Comparison of ENCODE assay signal across 1 cellular context in genomic region chr9:113387560-113388230, GRCh38.
TF ChIP-seq lines count a peak whose summit lies in the region.

No MANE protein-coding gene starts in this region.

TF ChIP-seq in HepG2, 621 proteins besides CTCF, POLR2A, EP300 and RAD21 (continued from another document and continues in another):
- TF ChIP-seq, protein P1, sequence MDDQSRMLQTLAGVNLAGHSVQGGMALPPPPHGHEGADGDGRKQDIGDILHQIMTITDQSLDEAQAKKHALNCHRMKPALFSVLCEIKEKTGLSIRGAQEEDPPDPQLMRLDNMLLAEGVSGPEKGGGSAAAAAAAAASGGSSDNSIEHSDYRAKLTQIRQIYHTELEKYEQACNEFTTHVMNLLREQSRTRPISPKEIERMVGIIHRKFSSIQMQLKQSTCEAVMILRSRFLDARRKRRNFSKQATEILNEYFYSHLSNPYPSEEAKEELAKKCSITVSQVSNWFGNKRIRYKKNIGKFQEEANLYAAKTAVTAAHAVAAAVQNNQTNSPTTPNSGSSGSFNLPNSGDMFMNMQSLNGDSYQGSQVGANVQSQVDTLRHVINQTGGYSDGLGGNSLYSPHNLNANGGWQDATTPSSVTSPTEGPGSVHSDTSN (CRISPR knock-in tag; IDR thresholded peaks at IDR 0.05; ENCODE audit: borderline replicate concordance): no peak
- TF ChIP-seq FIP1L1 (IDR thresholded peaks at IDR 0.05; ENCODE audit: borderline replicate concordance, insufficient read depth, low read depth, low read length) (no peak), CHCHD3 (CRISPR knock-in tag; IDR thresholded peaks at IDR 0.05) (no peak), ZSCAN22 (CRISPR knock-in tag; IDR thresholded peaks at IDR 0.05) (no peak), YY1 (IDR thresholded peaks at IDR 0.05; ENCODE audit: insufficient read depth, insufficient replicate concordance, low read depth, low read length) (peak; percentile 54), NFE2L2 (IDR thresholded peaks at IDR 0.05; ENCODE audit: low read length) (no peak), SP4 (CRISPR knock-in tag; IDR thresholded peaks at IDR 0.05) (no peak; the same call in none of the 2 replicates), CAMTA2 (CRISPR knock-in tag; IDR thresholded peaks at IDR 0.05; ENCODE audit: borderline replicate concordance) (no peak), NFE2 (CRISPR knock-in tag; IDR thresholded peaks at IDR 0.05) (no peak), ZNF670 (CRISPR knock-in tag; IDR thresholded peaks at IDR 0.05; ENCODE audit: borderline replicate concordance) (no peak), EZH2 (conservative IDR thresholded peaks at IDR 0.05; ENCODE audit: low read depth, low read length) (no peak), PPARG (CRISPR knock-in tag; conservative IDR thresholded peaks at IDR 0.05) (peak; percentile 92), NONO (IDR thresholded peaks at IDR 0.05) (no peak), NONO (CRISPR knock-in tag; conservative IDR thresholded peaks at IDR 0.05) (peak; percentile 57; the same call in 1 of the 2 replicates), SALL2 (CRISPR knock-in tag; IDR thresholded peaks at IDR 0.05) (no peak), STAG1 (CRISPR knock-in tag; IDR thresholded peaks at IDR 0.05) (peak; percentile 18; the same call in 1 of the 2 replicates), NFATC3 (CRISPR knock-in tag; IDR thresholded peaks at IDR 0.05) (no peak), ZNF530 (CRISPR knock-in tag; IDR thresholded peaks at IDR 0.05; ENCODE audit: low read depth) (no peak), HNF1B (CRISPR knock-in tag; IDR thresholded peaks at IDR 0.05) (peak; percentile 96), JUN (CRISPR knock-in tag; IDR thresholded peaks at IDR 0.05) (no peak), RERE (CRISPR knock-in tag; IDR thresholded peaks at IDR 0.05; ENCODE audit: low read depth) (0 out of 2 replicates have a peak, but pooled peaks have one; percentile 42), SIX4 (CRISPR knock-in tag; IDR thresholded peaks at IDR 0.05) (no peak), SKI (IDR thresholded peaks at IDR 0.05; ENCODE audit: partially characterized antibody) (peak; percentile 48), ZNF317 (CRISPR knock-in tag; IDR thresholded peaks at IDR 0.05) (0 out of 2 replicates have a peak, but pooled peaks have one; percentile 61), ZNF430 (CRISPR knock-in tag; IDR thresholded peaks at IDR 0.05) (peak; percentile 87), ZNF3 (CRISPR knock-in tag; IDR thresholded peaks at IDR 0.05) (no peak), RFX5 (IDR thresholded peaks at IDR 0.05; ENCODE audit: low read depth, low read length) (no peak), TBX2 (CRISPR knock-in tag; IDR thresholded peaks at IDR 0.05; ENCODE audit: borderline replicate concordance) (peak; percentile 76; the same call in 1 of the 2 replicates), ZBTB26 (CRISPR knock-in tag; IDR thresholded peaks at IDR 0.05; ENCODE audit: borderline replicate concordance) (no peak), MED1 (CRISPR knock-in tag; IDR thresholded peaks at IDR 0.05) (peak; percentile 94), SIX1 (CRISPR knock-in tag; IDR thresholded peaks at IDR 0.05; ENCODE audit: borderline replicate concordance) (peak; percentile 43; the same call in 1 of the 2 replicates)
- TF ChIP-seq, protein P2, sequence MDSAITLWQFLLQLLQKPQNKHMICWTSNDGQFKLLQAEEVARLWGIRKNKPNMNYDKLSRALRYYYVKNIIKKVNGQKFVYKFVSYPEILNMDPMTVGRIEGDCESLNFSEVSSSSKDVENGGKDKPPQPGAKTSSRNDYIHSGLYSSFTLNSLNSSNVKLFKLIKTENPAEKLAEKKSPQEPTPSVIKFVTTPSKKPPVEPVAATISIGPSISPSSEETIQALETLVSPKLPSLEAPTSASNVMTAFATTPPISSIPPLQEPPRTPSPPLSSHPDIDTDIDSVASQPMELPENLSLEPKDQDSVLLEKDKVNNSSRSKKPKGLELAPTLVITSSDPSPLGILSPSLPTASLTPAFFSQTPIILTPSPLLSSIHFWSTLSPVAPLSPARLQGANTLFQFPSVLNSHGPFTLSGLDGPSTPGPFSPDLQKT (CRISPR knock-in tag; IDR thresholded peaks at IDR 0.05; ENCODE audit: borderline replicate concordance): no peak
- TF ChIP-seq, protein P3, sequence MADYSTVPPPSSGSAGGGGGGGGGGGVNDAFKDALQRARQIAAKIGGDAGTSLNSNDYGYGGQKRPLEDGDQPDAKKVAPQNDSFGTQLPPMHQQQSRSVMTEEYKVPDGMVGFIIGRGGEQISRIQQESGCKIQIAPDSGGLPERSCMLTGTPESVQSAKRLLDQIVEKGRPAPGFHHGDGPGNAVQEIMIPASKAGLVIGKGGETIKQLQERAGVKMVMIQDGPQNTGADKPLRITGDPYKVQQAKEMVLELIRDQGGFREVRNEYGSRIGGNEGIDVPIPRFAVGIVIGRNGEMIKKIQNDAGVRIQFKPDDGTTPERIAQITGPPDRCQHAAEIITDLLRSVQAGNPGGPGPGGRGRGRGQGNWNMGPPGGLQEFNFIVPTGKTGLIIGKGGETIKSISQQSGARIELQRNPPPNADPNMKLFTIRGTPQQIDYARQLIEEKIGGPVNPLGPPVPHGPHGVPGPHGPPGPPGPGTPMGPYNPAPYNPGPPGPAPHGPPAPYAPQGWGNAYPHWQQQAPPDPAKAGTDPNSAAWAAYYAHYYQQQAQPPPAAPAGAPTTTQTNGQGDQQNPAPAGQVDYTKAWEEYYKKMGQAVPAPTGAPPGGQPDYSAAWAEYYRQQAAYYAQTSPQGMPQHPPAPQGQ (CRISPR knock-in tag; IDR thresholded peaks at IDR 0.05; ENCODE audit: borderline replicate concordance): no peak
- TF ChIP-seq, protein P4, sequence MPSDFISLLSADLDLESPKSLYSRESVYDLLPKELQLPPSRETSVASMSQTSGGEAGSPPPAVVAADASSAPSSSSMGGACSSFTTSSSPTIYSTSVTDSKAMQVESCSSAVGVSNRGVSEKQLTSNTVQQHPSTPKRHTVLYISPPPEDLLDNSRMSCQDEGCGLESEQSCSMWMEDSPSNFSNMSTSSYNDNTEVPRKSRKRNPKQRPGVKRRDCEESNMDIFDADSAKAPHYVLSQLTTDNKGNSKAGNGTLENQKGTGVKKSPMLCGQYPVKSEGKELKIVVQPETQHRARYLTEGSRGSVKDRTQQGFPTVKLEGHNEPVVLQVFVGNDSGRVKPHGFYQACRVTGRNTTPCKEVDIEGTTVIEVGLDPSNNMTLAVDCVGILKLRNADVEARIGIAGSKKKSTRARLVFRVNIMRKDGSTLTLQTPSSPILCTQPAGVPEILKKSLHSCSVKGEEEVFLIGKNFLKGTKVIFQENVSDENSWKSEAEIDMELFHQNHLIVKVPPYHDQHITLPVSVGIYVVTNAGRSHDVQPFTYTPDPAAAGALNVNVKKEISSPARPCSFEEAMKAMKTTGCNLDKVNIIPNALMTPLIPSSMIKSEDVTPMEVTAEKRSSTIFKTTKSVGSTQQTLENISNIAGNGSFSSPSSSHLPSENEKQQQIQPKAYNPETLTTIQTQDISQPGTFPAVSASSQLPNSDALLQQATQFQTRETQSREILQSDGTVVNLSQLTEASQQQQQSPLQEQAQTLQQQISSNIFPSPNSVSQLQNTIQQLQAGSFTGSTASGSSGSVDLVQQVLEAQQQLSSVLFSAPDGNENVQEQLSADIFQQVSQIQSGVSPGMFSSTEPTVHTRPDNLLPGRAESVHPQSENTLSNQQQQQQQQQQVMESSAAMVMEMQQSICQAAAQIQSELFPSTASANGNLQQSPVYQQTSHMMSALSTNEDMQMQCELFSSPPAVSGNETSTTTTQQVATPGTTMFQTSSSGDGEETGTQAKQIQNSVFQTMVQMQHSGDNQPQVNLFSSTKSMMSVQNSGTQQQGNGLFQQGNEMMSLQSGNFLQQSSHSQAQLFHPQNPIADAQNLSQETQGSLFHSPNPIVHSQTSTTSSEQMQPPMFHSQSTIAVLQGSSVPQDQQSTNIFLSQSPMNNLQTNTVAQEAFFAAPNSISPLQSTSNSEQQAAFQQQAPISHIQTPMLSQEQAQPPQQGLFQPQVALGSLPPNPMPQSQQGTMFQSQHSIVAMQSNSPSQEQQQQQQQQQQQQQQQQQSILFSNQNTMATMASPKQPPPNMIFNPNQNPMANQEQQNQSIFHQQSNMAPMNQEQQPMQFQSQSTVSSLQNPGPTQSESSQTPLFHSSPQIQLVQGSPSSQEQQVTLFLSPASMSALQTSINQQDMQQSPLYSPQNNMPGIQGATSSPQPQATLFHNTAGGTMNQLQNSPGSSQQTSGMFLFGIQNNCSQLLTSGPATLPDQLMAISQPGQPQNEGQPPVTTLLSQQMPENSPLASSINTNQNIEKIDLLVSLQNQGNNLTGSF (CRISPR knock-in tag; IDR thresholded peaks at IDR 0.05): peak; percentile 62; the same call in 1 of the 2 replicates
- TF ChIP-seq, protein P5, sequence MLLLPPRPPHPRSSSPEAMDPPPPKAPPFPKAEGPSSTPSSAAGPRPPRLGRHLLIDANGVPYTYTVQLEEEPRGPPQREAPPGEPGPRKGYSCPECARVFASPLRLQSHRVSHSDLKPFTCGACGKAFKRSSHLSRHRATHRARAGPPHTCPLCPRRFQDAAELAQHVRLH (CRISPR knock-in tag; IDR thresholded peaks at IDR 0.05; ENCODE audit: borderline replicate concordance, low read depth): peak; percentile 69; the same call in 1 of the 2 replicates
- TF ChIP-seq, protein P6, sequence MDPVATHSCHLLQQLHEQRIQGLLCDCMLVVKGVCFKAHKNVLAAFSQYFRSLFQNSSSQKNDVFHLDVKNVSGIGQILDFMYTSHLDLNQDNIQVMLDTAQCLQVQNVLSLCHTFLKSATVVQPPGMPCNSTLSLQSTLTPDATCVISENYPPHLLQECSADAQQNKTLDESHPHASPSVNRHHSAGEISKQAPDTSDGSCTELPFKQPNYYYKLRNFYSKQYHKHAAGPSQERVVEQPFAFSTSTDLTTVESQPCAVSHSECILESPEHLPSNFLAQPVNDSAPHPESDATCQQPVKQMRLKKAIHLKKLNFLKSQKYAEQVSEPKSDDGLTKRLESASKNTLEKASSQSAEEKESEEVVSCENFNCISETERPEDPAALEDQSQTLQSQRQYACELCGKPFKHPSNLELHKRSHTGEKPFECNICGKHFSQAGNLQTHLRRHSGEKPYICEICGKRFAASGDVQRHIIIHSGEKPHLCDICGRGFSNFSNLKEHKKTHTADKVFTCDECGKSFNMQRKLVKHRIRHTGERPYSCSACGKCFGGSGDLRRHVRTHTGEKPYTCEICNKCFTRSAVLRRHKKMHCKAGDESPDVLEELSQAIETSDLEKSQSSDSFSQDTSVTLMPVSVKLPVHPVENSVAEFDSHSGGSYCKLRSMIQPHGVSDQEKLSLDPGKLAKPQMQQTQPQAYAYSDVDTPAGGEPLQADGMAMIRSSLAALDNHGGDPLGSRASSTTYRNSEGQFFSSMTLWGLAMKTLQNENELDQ (CRISPR knock-in tag; IDR thresholded peaks at IDR 0.05; ENCODE audit: borderline replicate concordance): no peak
- TF ChIP-seq, protein P7, sequence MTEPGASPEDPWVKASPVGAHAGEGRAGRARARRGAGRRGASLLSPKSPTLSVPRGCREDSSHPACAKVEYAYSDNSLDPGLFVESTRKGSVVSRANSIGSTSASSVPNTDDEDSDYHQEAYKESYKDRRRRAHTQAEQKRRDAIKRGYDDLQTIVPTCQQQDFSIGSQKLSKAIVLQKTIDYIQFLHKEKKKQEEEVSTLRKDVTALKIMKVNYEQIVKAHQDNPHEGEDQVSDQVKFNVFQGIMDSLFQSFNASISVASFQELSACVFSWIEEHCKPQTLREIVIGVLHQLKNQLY (CRISPR knock-in tag; IDR thresholded peaks at IDR 0.05): peak; percentile 36; the same call in 1 of the 2 replicates
